ENCODE assay signal across 10 cellular contexts in the genomic region with DNA sequence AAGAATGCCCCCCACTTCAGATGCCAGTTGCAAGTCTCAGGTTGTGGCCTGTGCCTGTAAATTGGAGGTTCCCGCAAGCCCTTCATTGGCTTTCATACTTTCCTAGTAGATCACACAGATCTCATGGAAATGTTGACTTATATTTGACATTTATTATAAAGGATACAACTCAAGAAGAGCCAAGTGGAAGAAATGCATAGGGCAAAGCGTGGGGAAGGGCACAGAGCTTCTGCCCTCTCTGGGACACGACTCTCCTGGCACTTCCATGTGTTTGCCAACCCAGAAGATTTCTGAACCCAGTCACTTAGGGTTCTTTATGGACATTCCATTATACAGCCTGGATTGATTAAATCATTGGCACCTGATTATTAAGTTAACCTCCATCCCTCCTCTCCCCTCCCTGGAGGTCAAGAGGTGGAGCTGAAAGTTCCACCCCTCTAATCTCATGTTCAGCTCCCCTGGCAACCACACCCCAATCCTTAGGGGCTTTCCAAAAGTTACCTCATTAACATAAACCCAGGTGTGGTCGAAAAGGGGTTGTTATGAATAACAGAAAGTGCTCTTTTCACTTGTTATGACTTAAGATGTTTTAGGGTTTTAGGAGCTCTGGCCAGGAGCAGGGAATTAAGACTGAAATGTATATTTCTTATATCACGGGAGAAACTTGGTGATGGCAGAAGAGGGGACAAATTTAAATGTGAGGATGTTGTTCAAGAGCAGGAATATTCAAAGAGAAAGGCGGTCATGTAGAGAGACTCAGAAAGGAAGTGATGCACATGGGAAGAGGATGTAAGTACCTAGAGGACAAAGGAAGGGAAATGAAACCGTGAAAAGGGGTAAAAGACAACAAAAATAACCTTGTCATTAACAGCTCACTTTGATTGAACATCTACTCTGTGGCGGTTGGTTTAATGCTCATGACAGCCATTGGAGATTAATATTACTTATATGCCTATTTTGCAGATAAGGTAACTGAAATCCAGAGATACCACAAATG. TPM values are rescaled to one million over a fixed set of nuclear protein-coding genes. Genes with fewer than 3 reads are reported as not detected.
DNase-seq lines count a peak whose midpoint lies in the region; ATAC-seq, FAIRE-seq and TF ChIP-seq lines count a peak whose summit lies in the region.
"Had no signal": no experiment of that assay in that cellular context is flagged by ENCODE, and none has a peak within 500 bp of the region (broad histone marks: within the 10 kb centered on the region; RNA-seq: fewer than 3 reads in every experiment).

No MANE protein-coding gene starts in this region.

- no peaks in the 10 kb centered on the region for H3K9me3 ChIP-seq in gastrocnemius medialis
- H3K9me3 ChIP-seq: testis had no signal

- H3K4me1 ChIP-seq in gastrocnemius medialis: no peaks in the 10 kb centered on the region
- H3K4me1 ChIP-seq: testis had no signal

- H3K27me3 ChIP-seq in gastrocnemius medialis: no peaks in the 10 kb centered on the region
- H3K27me3 ChIP-seq: cardiac muscle cell, testis had no signal

- in situ Hi-C loops in gastrocnemius medialis (cut with MboI; ENCODE audit: low sequenced_read_pairs in 4 of 4): no loop called here

- no peak overlapping the region for H3K27ac ChIP-seq in gastrocnemius medialis
- H3K27ac ChIP-seq: cardiac muscle cell, testis had no signal

- H3K27me3 Mint-ChIP-seq in activated CD8-positive, alpha-beta T cell treated with anti-CD3 and anti-CD28 coated beads for 36 hours: no peaks in the 10 kb centered on the region

- POLR2A ChIA-PET in activated CD8-positive, alpha-beta T cell treated with anti-CD3 and anti-CD28 coated beads for 36 hours (lab: Charles Lee): interaction anchor here (1.0 to 1.5 kb wide), 8 partner anchors 17 to 292 kb away, joined by 3 to 6 read pairs (median 4); no protein-coding TSS in a partner anchor

- no peak overlapping the region for H3K4me3 ChIP-seq in gastrocnemius medialis
- H3K4me3 ChIP-seq: cardiac muscle cell, testis had no signal

- TF ChIP-seq CTCF in activated CD8-positive, alpha-beta T cell treated with anti-CD3 and anti-CD28 coated beads for 36 hours (IDR thresholded peaks at IDR 0.05): no peak
- no peak for TF ChIP-seq CTCF in gastrocnemius medialis (IDR thresholded peaks at IDR 0.05 in 4 of 5, conservative IDR thresholded peaks at IDR 0.05 in 1 of 5)

- peaks cover 85% of the 10 kb centered on the region for H3K36me3 Mint-ChIP-seq in activated CD8-positive, alpha-beta T cell treated with anti-CD3 and anti-CD28 coated beads for 36 hours (ENCODE audit: low read depth)

- peaks cover 0 to 43% of the 10 kb centered on the region in 2 donors for H3K36me3 ChIP-seq in gastrocnemius medialis
- H3K36me3 ChIP-seq: cardiac muscle cell had no signal

- H3K4me1 Mint-ChIP-seq in activated CD8-positive, alpha-beta T cell treated with anti-CD3 and anti-CD28 coated beads for 36 hours (ENCODE audit: low read depth): peaks cover 62% of the 10 kb centered on the region

- peaks cover under 1% of the 10 kb centered on the region for H3K9me3 Mint-ChIP-seq in activated CD8-positive, alpha-beta T cell treated with anti-CD3 and anti-CD28 coated beads for 36 hours

- H3K27ac Mint-ChIP-seq in activated CD8-positive, alpha-beta T cell treated with anti-CD3 and anti-CD28 coated beads for 36 hours: peak overlapping the region; percentile 99

- H3K4me3 Mint-ChIP-seq in activated CD8-positive, alpha-beta T cell treated with anti-CD3 and anti-CD28 coated beads for 36 hours: peak overlapping the region; percentile 67

- no peak for TF ChIP-seq POLR2A in gastrocnemius medialis (IDR thresholded peaks at IDR 0.05)

- DNase-seq in stimulated activated CD4-positive, alpha-beta T cell treated with anti-CD3 and anti-CD28 coated beads, Interleukin-2, amount 100 ng/mL, for 24 hours: peak; percentile 22 to 38
- DNase-seq in stimulated activated CD4-positive, alpha-beta T cell treated with anti-CD3 and anti-CD28 coated beads, Interleukin-2, amount 100 ng/mL, for 48 hours: no peak
- peak; percentile 69 for DNase-seq in activated CD8-positive, alpha-beta T cell treated with anti-CD3 and anti-CD28 coated beads for 36 hours
- DNase-seq in RCC 7860 (ENCODE audit: low spot score): no peak
- no peak for DNase-seq in gastrocnemius medialis
- no peak for DNase-seq in A172 (ENCODE audit: low spot score)
- no peak for DNase-seq in urothelium cell line (ENCODE audit: low spot score)
- DNase-seq: testis had no signal

- FAIRE-seq in RCC 7860 (lab: Jason Lieb, UNC): no peak
- no peak for FAIRE-seq in urothelium cell line (lab: Jason Lieb, UNC)

- CTCF ChIA-PET in activated CD8-positive, alpha-beta T cell treated with anti-CD3 and anti-CD28 coated beads for 36 hours (lab: Charles Lee): interaction anchor here (1.0 to 2.0 kb wide), 7 partner anchors 10 to 266 kb away, joined by 3 to 5 read pairs (median 3); no protein-coding TSS in a partner anchor

- ATAC-seq in HG03064 (IDR thresholded peaks at IDR 0.05; ENCODE audit: low read depth, unreplicated experiment) (peak; percentile 77), gastrocnemius medialis (no peak)
- ATAC-seq in activated CD8-positive, alpha-beta T cell treated with anti-CD3 and anti-CD28 coated beads for 36 hours: peak; percentile 89

- intact Hi-C loops in activated CD8-positive, alpha-beta T cell treated with anti-CD3 and anti-CD28 coated beads for 36 hours (cut with micrococcal nuclease): loop anchor here (10.0 kb wide), 2 partner anchors 223 to 347 kb away; partner anchors contain the start of gene SP140
- intact Hi-C loops in gastrocnemius medialis (cut with DNase I; ENCODE audit: low total_unique reads): no loop called here

RNA-seq across cellular contexts. Expression of gene SP100, which starts 31.8 kb away (rescaled TPM):
- 100 to 1,000 TPM; 108 TPM for total RNA-seq in activated CD8-positive, alpha-beta T cell treated with anti-CD3 and anti-CD28 coated beads for 36 hours
- total RNA-seq in gastrocnemius medialis: 10 to 100 TPM; 18.2 to 30.7 (median 19.5) TPM
- 60.7 and 66.5 TPM in 2 replicates for total RNA-seq in A172 (2014; rRNA removed; shearing (Covaris generic))
- total RNA-seq: cardiac muscle cell had no signal

Comparison
In these comparisons a context has a peak if more than half of its experiments do, and no peak if none do; other contexts are left out.
1. DNase-seq: peak in stimulated activated CD4-positive, alpha-beta T cell treated with anti-CD3 and anti-CD28 coated beads, Interleukin-2, amount 100 ng/mL, for 24 hours (2 of 2) and activated CD8-positive, alpha-beta T cell treated with anti-CD3 and anti-CD28 coated beads for 36 hours (single experiment); none in stimulated activated CD4-positive, alpha-beta T cell treated with anti-CD3 and anti-CD28 coated beads, Interleukin-2, amount 100 ng/mL, for 48 hours (0 of 2), RCC 7860 (single experiment), gastrocnemius medialis (0 of 2), A172 (single experiment) and urothelium cell line (single experiment).
2. ATAC-seq: peak in HG03064 (single experiment) and activated CD8-positive, alpha-beta T cell treated with anti-CD3 and anti-CD28 coated beads for 36 hours (single experiment); none in gastrocnemius medialis (0 of 2).